ENCODE assay signal across 8 cellular contexts in genomic region chr18:76451475-76452331, GRCh38. TPM values are rescaled to one million over a fixed set of nuclear protein-coding genes. Genes with fewer than 3 reads are reported as not detected.
DNase-seq lines count a peak whose midpoint lies in the region; ATAC-seq, FAIRE-seq and TF ChIP-seq lines count a peak whose summit lies in the region.

No MANE protein-coding gene starts in this region.

- H3K27me3 Mint-ChIP-seq in H9 (ENCODE audit: low read depth) = peaks cover 16% of the 10 kb centered on the region
- peaks cover 38% of the 10 kb centered on the region for H3K27me3 Mint-ChIP-seq in activated CD4-positive, alpha-beta memory T cell treated with anti-CD3 and anti-CD28 coated beads, Interleukin-2, amount 10 ng/mL, durations not matched to agents 7 days and 5 days

- no peak overlapping the region for H3K18ac ChIP-seq in H9 (ENCODE audit: insufficient read length, low read depth, low read length)

- POLR2A ChIA-PET in activated CD4-positive, alpha-beta memory T cell treated with anti-CD3 and anti-CD28 coated beads, Interleukin-2, amount 10 ng/mL, durations not matched to agents 7 days and 5 days (lab: Charles Lee) = no interaction called here

- H3K23ac ChIP-seq in H9 (ENCODE audit: insufficient read length, low read depth, low read length) = no peak overlapping the region

- FAIRE-seq in pancreas (lab: Jason Lieb, UNC) = no peak

- H3K27ac Mint-ChIP-seq in H9 = no peak overlapping the region
- H3K27ac Mint-ChIP-seq in activated CD4-positive, alpha-beta memory T cell treated with anti-CD3 and anti-CD28 coated beads, Interleukin-2, amount 10 ng/mL, durations not matched to agents 7 days and 5 days = no peak overlapping the region

- no peak overlapping the region for H2BK12ac ChIP-seq in H9 (ENCODE audit: insufficient read length, low read depth, low read length)

- H2BK120ac ChIP-seq in H9 (ENCODE audit: low read depth, low read length, poor library complexity, severe bottlenecking) = no peak overlapping the region

- H2BK5ac ChIP-seq in H9 (ENCODE audit: insufficient read length, low read length) = no peak overlapping the region

- H3K4me1 Mint-ChIP-seq in H9 = peaks cover 59 to 75% of the 10 kb centered on the region in 2 experiments
- peaks cover 12% of the 10 kb centered on the region for H3K4me1 Mint-ChIP-seq in activated CD4-positive, alpha-beta memory T cell treated with anti-CD3 and anti-CD28 coated beads, Interleukin-2, amount 10 ng/mL, durations not matched to agents 7 days and 5 days

- DNase-seq in AG09309 (ENCODE audit: low read depth) = no peak
- DNase-seq in H9 = peak; percentile 27
- DNase-seq in activated CD4-positive, alpha-beta memory T cell treated with anti-CD3 and anti-CD28 coated beads, Interleukin-2, amount 10 ng/mL, durations not matched to agents 7 days and 5 days = no peak
- peak; percentile 86 for DNase-seq in foreskin melanocyte
- DNase-seq in pancreas = peak in 1 of 6 donors; percentile 19
- DNase-seq in iPS-NIHi7 (ENCODE audit: extremely low spot score) = no peak

- WGBS in H9 (ENCODE audit: extremely low coverage, insufficient read length, low lambda C conversion rate) = no CpG with 5 or more reads among the region's 26 CpGs
- 64 to 66% methylated on average over 26 of the region's 26 CpGs for WGBS in pancreas, 2 donors

- no peak overlapping the region for H3K4ac ChIP-seq in H9 (ENCODE audit: low read depth, low read length)

- H3K4me3 Mint-ChIP-seq in H9 = peak overlapping the region; percentile 62 to 77
- peak overlapping the region; percentile 67 for H3K4me3 Mint-ChIP-seq in activated CD4-positive, alpha-beta memory T cell treated with anti-CD3 and anti-CD28 coated beads, Interleukin-2, amount 10 ng/mL, durations not matched to agents 7 days and 5 days

- H3K9me3 ChIP-seq in H9 (ENCODE audit: control insufficient read depth, low read depth, low read length) (no peaks in the 10 kb centered on the region), pancreas (no peaks in the 10 kb centered on the region)

- H3K36me3 ChIP-seq in pancreas = no peaks in the 10 kb centered on the region

- no peak overlapping the region for H4K91ac ChIP-seq in H9 (ENCODE audit: insufficient read length, low read depth, low read length)

- TF ChIP-seq CTCF in AG09309 (IDR thresholded peaks at IDR 0.05; ENCODE audit: control insufficient read depth, insufficient read depth, low read depth, low read length, missing control alignments) (no peak), H9 (conservative IDR thresholded peaks at IDR 0.05) (no peak), pancreas (IDR thresholded peaks at IDR 0.05) (no peak)

- ATAC-seq in pancreas (peak; percentile 5 to 45 (median 40)), GM19463 (IDR thresholded peaks at IDR 0.05; ENCODE audit: unreplicated experiment) (no peak), GM19467 (IDR thresholded peaks at IDR 0.05; ENCODE audit: unreplicated experiment) (no peak)

- CTCF ChIA-PET in activated CD4-positive, alpha-beta memory T cell treated with anti-CD3 and anti-CD28 coated beads, Interleukin-2, amount 10 ng/mL, durations not matched to agents 7 days and 5 days (lab: Charles Lee) = interaction anchor here (1.4 kb wide), 1 partner anchor 53 kb away, joined by 4 read pairs; no protein-coding TSS in a partner anchor

- no peaks in the 10 kb centered on the region for H3K9me3 Mint-ChIP-seq in H9
- H3K9me3 Mint-ChIP-seq in activated CD4-positive, alpha-beta memory T cell treated with anti-CD3 and anti-CD28 coated beads, Interleukin-2, amount 10 ng/mL, durations not matched to agents 7 days and 5 days = no peaks in the 10 kb centered on the region

- peak overlapping the region; percentile 0; the same call in 1 of the 2 replicates for H3K14ac ChIP-seq in H9 (ENCODE audit: insufficient read depth, low read length)

- no peak overlapping the region for H2BK15ac ChIP-seq in H9 (ENCODE audit: low read depth, low read length)

- H3K23me2 ChIP-seq in H9 (ENCODE audit: insufficient read length, low read depth, low read length, poor library complexity, severe bottlenecking) = peaks cover 11% of the 10 kb centered on the region

- H2BK20ac ChIP-seq in H9 (ENCODE audit: low read depth, low read length, poor library complexity, severe bottlenecking) = no peak overlapping the region

- no peaks in the 10 kb centered on the region for H3K79me1 ChIP-seq in H9 (ENCODE audit: insufficient read depth, low read depth, low read length, poor library complexity, severe bottlenecking)

- no peak overlapping the region for H2AFZ ChIP-seq in H9 (ENCODE audit: low read length)

- H3K4me1 ChIP-seq in H9 (ENCODE audit: insufficient read depth, low read length) (peaks cover 2% of the 10 kb centered on the region; the same call in 1 of the 2 replicates), pancreas (peaks cover 13 to 30% (median 13%) of the 10 kb centered on the region in 3 donors)

- no peak overlapping the region for H4K8ac ChIP-seq in H9 (replicated peaks; ENCODE audit: insufficient read length, low read depth, low read length)

- intact Hi-C loops in pancreas (cut with DNase I) = no loop called here

- H4K5ac ChIP-seq in H9 (ENCODE audit: insufficient read length, low read depth, low read length) = no peak overlapping the region

- H3K36me3 Mint-ChIP-seq in H9 (ENCODE audit: insufficient read depth in 1 of 3, low read depth in 3 of 3) = peaks cover 0 to 5% (median 0%) of the 10 kb centered on the region in 3 experiments; a peak in 1 of 7 replicates
- no peaks in the 10 kb centered on the region for H3K36me3 Mint-ChIP-seq in activated CD4-positive, alpha-beta memory T cell treated with anti-CD3 and anti-CD28 coated beads, Interleukin-2, amount 10 ng/mL, durations not matched to agents 7 days and 5 days (ENCODE audit: low read depth)

- H3K27ac ChIP-seq in H9 (ENCODE audit: insufficient read length, low read depth, low read length) (no peak overlapping the region), pancreas (peak overlapping the region; percentile 17 to 79 (median 55))

- H3T11ph ChIP-seq in H9 (ENCODE audit: low read length) = no peak overlapping the region

- no peaks in the 10 kb centered on the region; the same call in 1 of the 2 replicates for H3K27me3 ChIP-seq in H9 (ENCODE audit: insufficient read depth, low read length)
- H3K27me3 ChIP-seq in pancreas = no peaks in the 10 kb centered on the region

- H3K4me3 ChIP-seq in AG09309 (ENCODE audit: control insufficient read depth, low read depth, low read length) (peak overlapping the region; percentile 55), pancreas (peak overlapping the region in 3 of 4 donors; percentile 18 to 43 (median 26))

- H3K79me2 ChIP-seq in H9 (ENCODE audit: insufficient read depth, low read length) = no peaks in the 10 kb centered on the region; the same call in 1 of the 2 replicates

- no peaks in the 10 kb centered on the region for H4K20me1 ChIP-seq in H9 (ENCODE audit: control insufficient read depth, insufficient read depth, insufficient read length)

- H3K56ac ChIP-seq in H9 (ENCODE audit: insufficient read length, low read depth, low read length) = no peak overlapping the region

- H3K9ac ChIP-seq in H9 (ENCODE audit: extremely low read depth, insufficient read length, low read length) = peak overlapping the region; percentile 39

- H2AK5ac ChIP-seq in H9 (ENCODE audit: insufficient read length, low read length) = no peak overlapping the region

- peak overlapping the region; percentile 84 for H3K4me2 ChIP-seq in H9 (ENCODE audit: insufficient read depth, insufficient read length, low read length)

RNA-seq across cellular contexts. Expression of gene ZNF516, which starts 43.3 kb away (rescaled TPM):
- total RNA-seq in H9 (2021) = 22.6 and 22.7 TPM in 2 replicates
- 1 to 10 TPM; 3.9 to 5.0 TPM for total RNA-seq in activated CD4-positive, alpha-beta memory T cell treated with anti-CD3 and anti-CD28 coated beads, Interleukin-2, amount 10 ng/mL, durations not matched to agents 7 days and 5 days
- total RNA-seq in pancreas = 10 to 100 TPM; 10.3 to 21.3 (median 14.1) TPM
- 1 to 10 TPM; 5.4 to 9.3 TPM for polyA plus RNA-seq in pancreas

Comparison
In these comparisons a context has a peak if more than half of its experiments do, and no peak if none do; other contexts are left out.
1. DNase-seq: peak in H9 (single experiment) and foreskin melanocyte (single experiment); none in AG09309 (single experiment), activated CD4-positive, alpha-beta memory T cell treated with anti-CD3 and anti-CD28 coated beads, Interleukin-2, amount 10 ng/mL, durations not matched to agents 7 days and 5 days (single experiment) and iPS-NIHi7 (single experiment).
2. ATAC-seq: peak in pancreas (4 of 4); none in GM19463 (single experiment) and GM19467 (single experiment).